In the genomic region with DNA sequence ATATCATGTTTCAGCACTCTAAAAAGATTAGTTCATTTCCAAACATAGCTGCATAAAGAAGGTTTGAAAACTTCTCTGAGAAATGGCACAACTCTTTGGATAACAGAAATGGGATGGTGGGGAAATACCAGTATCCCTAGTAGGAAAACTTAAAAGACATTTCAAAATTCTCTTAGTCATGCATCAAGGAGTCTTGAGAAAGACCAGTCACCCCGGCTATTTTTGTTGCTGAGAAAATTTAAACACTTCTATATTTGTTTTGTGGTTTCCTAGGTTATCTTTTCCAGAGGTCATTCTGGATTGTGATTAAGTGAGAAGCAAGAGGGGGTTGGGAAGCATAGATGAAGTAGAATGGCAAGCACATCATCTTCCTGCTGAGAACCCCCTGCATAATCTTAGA, we compare ENCODE assay signal across 2 cellular contexts.
A peak's percentile ranks its signal among the peaks of the same experiment; 100 is the strongest.
TF ChIP-seq lines count a peak whose summit lies in the region.

No MANE protein-coding gene starts in this region.

TF ChIP-seq in A549, 52 proteins besides CTCF, POLR2A, EP300 and RAD21 (continued from another document and continues in another):
- TF ChIP-seq, protein P1, sequence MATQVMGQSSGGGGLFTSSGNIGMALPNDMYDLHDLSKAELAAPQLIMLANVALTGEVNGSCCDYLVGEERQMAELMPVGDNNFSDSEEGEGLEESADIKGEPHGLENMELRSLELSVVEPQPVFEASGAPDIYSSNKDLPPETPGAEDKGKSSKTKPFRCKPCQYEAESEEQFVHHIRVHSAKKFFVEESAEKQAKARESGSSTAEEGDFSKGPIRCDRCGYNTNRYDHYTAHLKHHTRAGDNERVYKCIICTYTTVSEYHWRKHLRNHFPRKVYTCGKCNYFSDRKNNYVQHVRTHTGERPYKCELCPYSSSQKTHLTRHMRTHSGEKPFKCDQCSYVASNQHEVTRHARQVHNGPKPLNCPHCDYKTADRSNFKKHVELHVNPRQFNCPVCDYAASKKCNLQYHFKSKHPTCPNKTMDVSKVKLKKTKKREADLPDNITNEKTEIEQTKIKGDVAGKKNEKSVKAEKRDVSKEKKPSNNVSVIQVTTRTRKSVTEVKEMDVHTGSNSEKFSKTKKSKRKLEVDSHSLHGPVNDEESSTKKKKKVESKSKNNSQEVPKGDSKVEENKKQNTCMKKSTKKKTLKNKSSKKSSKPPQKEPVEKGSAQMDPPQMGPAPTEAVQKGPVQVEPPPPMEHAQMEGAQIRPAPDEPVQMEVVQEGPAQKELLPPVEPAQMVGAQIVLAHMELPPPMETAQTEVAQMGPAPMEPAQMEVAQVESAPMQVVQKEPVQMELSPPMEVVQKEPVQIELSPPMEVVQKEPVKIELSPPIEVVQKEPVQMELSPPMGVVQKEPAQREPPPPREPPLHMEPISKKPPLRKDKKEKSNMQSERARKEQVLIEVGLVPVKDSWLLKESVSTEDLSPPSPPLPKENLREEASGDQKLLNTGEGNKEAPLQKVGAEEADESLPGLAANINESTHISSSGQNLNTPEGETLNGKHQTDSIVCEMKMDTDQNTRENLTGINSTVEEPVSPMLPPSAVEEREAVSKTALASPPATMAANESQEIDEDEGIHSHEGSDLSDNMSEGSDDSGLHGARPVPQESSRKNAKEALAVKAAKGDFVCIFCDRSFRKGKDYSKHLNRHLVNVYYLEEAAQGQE (IDR thresholded peaks at IDR 0.05), result no peak
- TF ChIP-seq, protein P2, sequence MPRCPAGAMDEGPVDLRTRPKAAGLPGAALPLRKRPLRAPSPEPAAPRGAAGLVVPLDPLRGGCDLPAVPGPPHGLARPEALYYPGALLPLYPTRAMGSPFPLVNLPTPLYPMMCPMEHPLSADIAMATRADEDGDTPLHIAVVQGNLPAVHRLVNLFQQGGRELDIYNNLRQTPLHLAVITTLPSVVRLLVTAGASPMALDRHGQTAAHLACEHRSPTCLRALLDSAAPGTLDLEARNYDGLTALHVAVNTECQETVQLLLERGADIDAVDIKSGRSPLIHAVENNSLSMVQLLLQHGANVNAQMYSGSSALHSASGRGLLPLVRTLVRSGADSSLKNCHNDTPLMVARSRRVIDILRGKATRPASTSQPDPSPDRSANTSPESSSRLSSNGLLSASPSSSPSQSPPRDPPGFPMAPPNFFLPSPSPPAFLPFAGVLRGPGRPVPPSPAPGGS (IDR thresholded peaks at IDR 0.05), result peak; percentile 89; the same call in 2 of the 3 replicates
- TF ChIP-seq ESRRA (IDR thresholded peaks at IDR 0.05; ENCODE audit: borderline replicate concordance, low read length) (no peak), CBX2 (IDR thresholded peaks at IDR 0.05; ENCODE audit: borderline replicate concordance, low read depth) (no peak), BHLHE40 (IDR thresholded peaks at IDR 0.05; ENCODE audit: low read depth, low read length) (no peak), NPAS2 (CRISPR knock-in tag; IDR thresholded peaks at IDR 0.05; ENCODE audit: borderline replicate concordance) (no peak), ZSCAN20 (CRISPR knock-in tag; IDR thresholded peaks at IDR 0.05) (no peak), NR3C1 (IDR thresholded peaks at IDR 0.05) (no peak), HEYL (CRISPR knock-in tag; IDR thresholded peaks at IDR 0.05) (no peak), MAFK (IDR thresholded peaks at IDR 0.05; ENCODE audit: partially characterized antibody) (peak; percentile 36), RARB (CRISPR knock-in tag; IDR thresholded peaks at IDR 0.05) (no peak), CHD2 (IDR thresholded peaks at IDR 0.05; ENCODE audit: low read length, partially characterized antibody) (no peak), MYC (IDR thresholded peaks at IDR 0.05; ENCODE audit: borderline replicate concordance, low read length) (no peak), TP53 (CRISPR knock-in tag; IDR thresholded peaks at IDR 0.05) (no peak)
- TF ChIP-seq, protein P3, sequence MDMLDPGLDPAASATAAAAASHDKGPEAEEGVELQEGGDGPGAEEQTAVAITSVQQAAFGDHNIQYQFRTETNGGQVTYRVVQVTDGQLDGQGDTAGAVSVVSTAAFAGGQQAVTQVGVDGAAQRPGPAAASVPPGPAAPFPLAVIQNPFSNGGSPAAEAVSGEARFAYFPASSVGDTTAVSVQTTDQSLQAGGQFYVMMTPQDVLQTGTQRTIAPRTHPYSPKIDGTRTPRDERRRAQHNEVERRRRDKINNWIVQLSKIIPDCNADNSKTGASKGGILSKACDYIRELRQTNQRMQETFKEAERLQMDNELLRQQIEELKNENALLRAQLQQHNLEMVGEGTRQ (IDR thresholded peaks at IDR 0.05), result no peak
- TF ChIP-seq, protein P4, sequence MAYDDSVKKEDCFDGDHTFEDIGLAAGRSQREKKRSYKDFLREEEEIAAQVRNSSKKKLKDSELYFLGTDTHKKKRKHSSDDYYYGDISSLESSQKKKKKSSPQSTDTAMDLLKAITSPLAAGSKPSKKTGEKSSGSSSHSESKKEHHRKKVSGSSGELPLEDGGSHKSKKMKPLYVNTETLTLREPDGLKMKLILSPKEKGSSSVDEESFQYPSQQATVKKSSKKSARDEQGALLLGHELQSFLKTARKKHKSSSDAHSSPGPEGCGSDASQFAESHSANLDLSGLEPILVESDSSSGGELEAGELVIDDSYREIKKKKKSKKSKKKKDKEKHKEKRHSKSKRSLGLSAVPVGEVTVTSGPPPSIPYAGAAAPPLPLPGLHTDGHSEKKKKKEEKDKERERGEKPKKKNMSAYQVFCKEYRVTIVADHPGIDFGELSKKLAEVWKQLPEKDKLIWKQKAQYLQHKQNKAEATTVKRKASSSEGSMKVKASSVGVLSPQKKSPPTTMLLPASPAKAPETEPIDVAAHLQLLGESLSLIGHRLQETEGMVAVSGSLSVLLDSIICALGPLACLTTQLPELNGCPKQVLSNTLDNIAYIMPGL (CRISPR knock-in tag; IDR thresholded peaks at IDR 0.05; ENCODE audit: borderline replicate concordance), result no peak
- TF ChIP-seq, protein P5, sequence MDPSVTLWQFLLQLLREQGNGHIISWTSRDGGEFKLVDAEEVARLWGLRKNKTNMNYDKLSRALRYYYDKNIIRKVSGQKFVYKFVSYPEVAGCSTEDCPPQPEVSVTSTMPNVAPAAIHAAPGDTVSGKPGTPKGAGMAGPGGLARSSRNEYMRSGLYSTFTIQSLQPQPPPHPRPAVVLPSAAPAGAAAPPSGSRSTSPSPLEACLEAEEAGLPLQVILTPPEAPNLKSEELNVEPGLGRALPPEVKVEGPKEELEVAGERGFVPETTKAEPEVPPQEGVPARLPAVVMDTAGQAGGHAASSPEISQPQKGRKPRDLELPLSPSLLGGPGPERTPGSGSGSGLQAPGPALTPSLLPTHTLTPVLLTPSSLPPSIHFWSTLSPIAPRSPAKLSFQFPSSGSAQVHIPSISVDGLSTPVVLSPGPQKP (IDR thresholded peaks at IDR 0.05; ENCODE audit: low read depth, low read length), result no peak
- TF ChIP-seq, protein P6, sequence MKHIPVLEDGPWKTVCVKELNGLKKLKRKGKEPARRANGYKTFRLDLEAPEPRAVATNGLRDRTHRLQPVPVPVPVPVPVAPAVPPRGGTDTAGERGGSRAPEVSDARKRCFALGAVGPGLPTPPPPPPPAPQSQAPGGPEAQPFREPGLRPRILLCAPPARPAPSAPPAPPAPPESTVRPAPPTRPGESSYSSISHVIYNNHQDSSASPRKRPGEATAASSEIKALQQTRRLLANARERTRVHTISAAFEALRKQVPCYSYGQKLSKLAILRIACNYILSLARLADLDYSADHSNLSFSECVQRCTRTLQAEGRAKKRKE (CRISPR knock-in tag; IDR thresholded peaks at IDR 0.05; ENCODE audit: low read depth), result no peak

TF ChIP-seq in HCT116, 20 proteins besides CTCF, POLR2A, EP300 and RAD21 (continued from another document):
- no peak for TF ChIP-seq SIN3A (IDR thresholded peaks at IDR 0.05; ENCODE audit: low read depth)
